In the genomic region with DNA sequence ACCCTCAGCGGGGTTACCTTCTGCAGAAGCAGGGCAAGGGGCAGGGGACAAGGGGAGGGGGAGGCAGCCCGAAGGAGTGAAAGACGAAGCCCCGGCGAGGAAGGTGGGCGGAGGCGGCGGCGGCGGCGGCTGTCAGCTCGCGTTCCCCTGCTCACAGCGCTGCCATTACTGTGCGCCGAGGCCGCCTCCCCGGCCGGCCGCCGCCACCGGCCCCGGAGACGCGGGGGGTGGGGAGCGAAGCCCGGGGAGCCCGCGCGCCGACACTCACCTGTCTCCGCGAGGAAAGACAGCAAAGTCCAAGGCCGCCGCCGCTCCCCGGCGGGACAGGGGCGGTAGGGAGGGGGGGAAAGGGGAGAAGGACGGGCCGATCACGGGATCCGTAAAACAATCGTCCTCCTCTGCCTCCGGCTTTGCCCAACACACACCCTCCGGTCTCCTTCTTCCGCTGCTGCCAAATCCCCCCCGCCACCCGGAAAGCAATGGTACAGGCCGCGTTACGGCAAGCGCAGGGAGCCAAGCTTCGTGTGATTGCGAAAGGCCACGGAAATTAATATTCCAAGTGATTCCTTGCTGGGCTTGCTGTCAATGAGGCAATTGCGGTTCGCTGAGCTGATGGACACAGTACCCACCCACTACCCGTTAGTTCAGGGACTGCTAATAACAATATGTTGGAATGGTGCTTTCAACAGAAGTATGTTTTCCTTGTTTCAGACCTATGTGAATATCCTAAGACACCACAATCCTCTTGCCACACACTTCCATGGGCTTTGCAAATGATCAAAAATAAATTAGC, we compare ENCODE assay signal across 1 cellular context.
TF ChIP-seq lines count a peak whose summit lies in the region.

A gene (minus strand): TSS at position 180 of the 793 bp plus-strand sequence. CDS start 19,024 bp downstream, outside the sequence.

TF ChIP-seq in HepG2, 621 proteins besides CTCF, POLR2A, EP300 and RAD21 (continued from another document and continues in another):
- TF ChIP-seq, protein P1, sequence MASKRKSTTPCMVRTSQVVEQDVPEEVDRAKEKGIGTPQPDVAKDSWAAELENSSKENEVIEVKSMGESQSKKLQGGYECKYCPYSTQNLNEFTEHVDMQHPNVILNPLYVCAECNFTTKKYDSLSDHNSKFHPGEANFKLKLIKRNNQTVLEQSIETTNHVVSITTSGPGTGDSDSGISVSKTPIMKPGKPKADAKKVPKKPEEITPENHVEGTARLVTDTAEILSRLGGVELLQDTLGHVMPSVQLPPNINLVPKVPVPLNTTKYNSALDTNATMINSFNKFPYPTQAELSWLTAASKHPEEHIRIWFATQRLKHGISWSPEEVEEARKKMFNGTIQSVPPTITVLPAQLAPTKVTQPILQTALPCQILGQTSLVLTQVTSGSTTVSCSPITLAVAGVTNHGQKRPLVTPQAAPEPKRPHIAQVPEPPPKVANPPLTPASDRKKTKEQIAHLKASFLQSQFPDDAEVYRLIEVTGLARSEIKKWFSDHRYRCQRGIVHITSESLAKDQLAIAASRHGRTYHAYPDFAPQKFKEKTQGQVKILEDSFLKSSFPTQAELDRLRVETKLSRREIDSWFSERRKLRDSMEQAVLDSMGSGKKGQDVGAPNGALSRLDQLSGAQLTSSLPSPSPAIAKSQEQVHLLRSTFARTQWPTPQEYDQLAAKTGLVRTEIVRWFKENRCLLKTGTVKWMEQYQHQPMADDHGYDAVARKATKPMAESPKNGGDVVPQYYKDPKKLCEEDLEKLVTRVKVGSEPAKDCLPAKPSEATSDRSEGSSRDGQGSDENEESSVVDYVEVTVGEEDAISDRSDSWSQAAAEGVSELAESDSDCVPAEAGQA (IDR thresholded peaks at IDR 0.05; ENCODE audit: low read depth), result no peak
- TF ChIP-seq, protein P1 (CRISPR knock-in tag; IDR thresholded peaks at IDR 0.05; ENCODE audit: borderline replicate concordance), result no peak
- TF ChIP-seq, protein P2, sequence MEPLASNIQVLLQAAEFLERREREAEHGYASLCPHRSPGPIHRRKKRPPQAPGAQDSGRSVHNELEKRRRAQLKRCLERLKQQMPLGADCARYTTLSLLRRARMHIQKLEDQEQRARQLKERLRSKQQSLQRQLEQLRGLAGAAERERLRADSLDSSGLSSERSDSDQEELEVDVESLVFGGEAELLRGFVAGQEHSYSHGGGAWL (CRISPR knock-in tag; IDR thresholded peaks at IDR 0.05), result no peak; the same call in none of the 2 replicates
- TF ChIP-seq TAF1 (CRISPR knock-in tag; IDR thresholded peaks at IDR 0.05) (peak; percentile 56), SOX6 (IDR thresholded peaks at IDR 0.05) (no peak), SOX6 (CRISPR knock-in tag; IDR thresholded peaks at IDR 0.05) (peak; percentile 76), ZBTB7A (CRISPR knock-in tag; IDR thresholded peaks at IDR 0.05) (no peak), HOXD1 (CRISPR knock-in tag; IDR thresholded peaks at IDR 0.05) (0 out of 2 replicates have a peak, but pooled peaks have one; percentile 39), RARA (CRISPR knock-in tag; IDR thresholded peaks at IDR 0.05) (peak; percentile 46), SYNCRIP (IDR thresholded peaks at IDR 0.05; ENCODE audit: insufficient read depth, low read depth, low read length) (no peak), ZFP1 (CRISPR knock-in tag; IDR thresholded peaks at IDR 0.05) (no peak), CENPX (CRISPR knock-in tag; IDR thresholded peaks at IDR 0.05) (no peak), ZNF605 (CRISPR knock-in tag; IDR thresholded peaks at IDR 0.05) (peak; percentile 38; the same call in 1 of the 2 replicates), ATM (IDR thresholded peaks at IDR 0.05; ENCODE audit: borderline replicate concordance) (no peak), PCBP1 (IDR thresholded peaks at IDR 0.05; ENCODE audit: borderline replicate concordance, low read depth, low read length) (no peak), PPARG (CRISPR knock-in tag; conservative IDR thresholded peaks at IDR 0.05) (peak; percentile 27; the same call in 1 of the 2 replicates), ZNF333 (CRISPR knock-in tag; IDR thresholded peaks at IDR 0.05; ENCODE audit: borderline replicate concordance) (no peak), JDP2 (CRISPR knock-in tag; IDR thresholded peaks at IDR 0.05; ENCODE audit: borderline replicate concordance) (no peak), ZKSCAN1 (IDR thresholded peaks at IDR 0.05; ENCODE audit: low read length) (no peak), PRMT3 (CRISPR knock-in tag; IDR thresholded peaks at IDR 0.05; ENCODE audit: borderline replicate concordance, low read depth) (no peak), ZNF432 (CRISPR knock-in tag; IDR thresholded peaks at IDR 0.05; ENCODE audit: borderline replicate concordance) (no peak), TEAD3 (CRISPR knock-in tag; optimal IDR thresholded peaks at IDR 0.05; ENCODE audit: borderline replicate concordance) (peak; percentile 65), DNMT1 (CRISPR knock-in tag; IDR thresholded peaks at IDR 0.05) (no peak; the same call in 1 of the 2 replicates), YEATS2 (CRISPR knock-in tag; IDR thresholded peaks at IDR 0.05; ENCODE audit: borderline replicate concordance) (peak; percentile 89), ZNF672 (CRISPR knock-in tag; IDR thresholded peaks at IDR 0.05) (no peak), CREB1 (IDR thresholded peaks at IDR 0.05) (no peak), CREB1 (CRISPR knock-in tag; IDR thresholded peaks at IDR 0.05) (no peak), NR2F2 (IDR thresholded peaks at IDR 0.05; ENCODE audit: borderline replicate concordance, low read depth) (peak; percentile 35; the same call in 1 of the 2 replicates), MEIS1 (CRISPR knock-in tag; IDR thresholded peaks at IDR 0.05; ENCODE audit: borderline replicate concordance) (no peak)
- TF ChIP-seq, protein P3, sequence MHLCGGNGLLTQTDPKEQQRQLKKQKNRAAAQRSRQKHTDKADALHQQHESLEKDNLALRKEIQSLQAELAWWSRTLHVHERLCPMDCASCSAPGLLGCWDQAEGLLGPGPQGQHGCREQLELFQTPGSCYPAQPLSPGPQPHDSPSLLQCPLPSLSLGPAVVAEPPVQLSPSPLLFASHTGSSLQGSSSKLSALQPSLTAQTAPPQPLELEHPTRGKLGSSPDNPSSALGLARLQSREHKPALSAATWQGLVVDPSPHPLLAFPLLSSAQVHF (CRISPR knock-in tag; IDR thresholded peaks at IDR 0.05), result no peak
- TF ChIP-seq, protein P4, sequence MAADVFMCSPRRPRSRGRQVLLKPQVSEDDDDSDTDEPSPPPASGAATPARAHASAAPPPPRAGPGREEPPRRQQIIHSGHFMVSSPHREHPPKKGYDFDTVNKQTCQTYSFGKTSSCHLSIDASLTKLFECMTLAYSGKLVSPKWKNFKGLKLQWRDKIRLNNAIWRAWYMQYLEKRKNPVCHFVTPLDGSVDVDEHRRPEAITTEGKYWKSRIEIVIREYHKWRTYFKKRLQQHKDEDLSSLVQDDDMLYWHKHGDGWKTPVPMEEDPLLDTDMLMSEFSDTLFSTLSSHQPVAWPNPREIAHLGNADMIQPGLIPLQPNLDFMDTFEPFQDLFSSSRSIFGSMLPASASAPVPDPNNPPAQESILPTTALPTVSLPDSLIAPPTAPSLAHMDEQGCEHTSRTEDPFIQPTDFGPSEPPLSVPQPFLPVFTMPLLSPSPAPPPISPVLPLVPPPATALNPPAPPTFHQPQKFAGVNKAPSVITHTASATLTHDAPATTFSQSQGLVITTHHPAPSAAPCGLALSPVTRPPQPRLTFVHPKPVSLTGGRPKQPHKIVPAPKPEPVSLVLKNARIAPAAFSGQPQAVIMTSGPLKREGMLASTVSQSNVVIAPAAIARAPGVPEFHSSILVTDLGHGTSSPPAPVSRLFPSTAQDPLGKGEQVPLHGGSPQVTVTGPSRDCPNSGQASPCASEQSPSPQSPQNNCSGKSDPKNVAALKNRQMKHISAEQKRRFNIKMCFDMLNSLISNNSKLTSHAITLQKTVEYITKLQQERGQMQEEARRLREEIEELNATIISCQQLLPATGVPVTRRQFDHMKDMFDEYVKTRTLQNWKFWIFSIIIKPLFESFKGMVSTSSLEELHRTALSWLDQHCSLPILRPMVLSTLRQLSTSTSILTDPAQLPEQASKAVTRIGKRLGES (CRISPR knock-in tag; IDR thresholded peaks at IDR 0.05; ENCODE audit: borderline replicate concordance), result no peak
- TF ChIP-seq, protein P5, sequence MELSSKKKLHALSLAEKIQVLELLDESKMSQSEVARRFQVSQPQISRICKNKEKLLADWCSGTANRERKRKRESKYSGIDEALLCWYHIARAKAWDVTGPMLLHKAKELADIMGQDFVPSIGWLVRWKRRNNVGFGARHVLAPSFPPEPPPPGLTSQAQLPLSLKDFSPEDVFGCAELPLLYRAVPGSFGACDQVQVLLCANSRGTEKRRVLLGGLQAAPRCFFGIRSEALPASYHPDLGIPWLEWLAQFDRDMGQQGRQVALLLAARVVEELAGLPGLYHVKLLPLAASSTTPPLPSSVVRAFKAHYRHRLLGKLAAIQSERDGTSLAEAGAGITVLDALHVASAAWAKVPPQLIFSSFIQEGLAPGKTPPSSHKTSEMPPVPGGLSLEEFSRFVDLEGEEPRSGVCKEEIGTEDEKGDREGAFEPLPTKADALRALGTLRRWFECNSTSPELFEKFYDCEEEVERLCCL (CRISPR knock-in tag; IDR thresholded peaks at IDR 0.05; ENCODE audit: borderline replicate concordance), result no peak
- TF ChIP-seq, protein P6, sequence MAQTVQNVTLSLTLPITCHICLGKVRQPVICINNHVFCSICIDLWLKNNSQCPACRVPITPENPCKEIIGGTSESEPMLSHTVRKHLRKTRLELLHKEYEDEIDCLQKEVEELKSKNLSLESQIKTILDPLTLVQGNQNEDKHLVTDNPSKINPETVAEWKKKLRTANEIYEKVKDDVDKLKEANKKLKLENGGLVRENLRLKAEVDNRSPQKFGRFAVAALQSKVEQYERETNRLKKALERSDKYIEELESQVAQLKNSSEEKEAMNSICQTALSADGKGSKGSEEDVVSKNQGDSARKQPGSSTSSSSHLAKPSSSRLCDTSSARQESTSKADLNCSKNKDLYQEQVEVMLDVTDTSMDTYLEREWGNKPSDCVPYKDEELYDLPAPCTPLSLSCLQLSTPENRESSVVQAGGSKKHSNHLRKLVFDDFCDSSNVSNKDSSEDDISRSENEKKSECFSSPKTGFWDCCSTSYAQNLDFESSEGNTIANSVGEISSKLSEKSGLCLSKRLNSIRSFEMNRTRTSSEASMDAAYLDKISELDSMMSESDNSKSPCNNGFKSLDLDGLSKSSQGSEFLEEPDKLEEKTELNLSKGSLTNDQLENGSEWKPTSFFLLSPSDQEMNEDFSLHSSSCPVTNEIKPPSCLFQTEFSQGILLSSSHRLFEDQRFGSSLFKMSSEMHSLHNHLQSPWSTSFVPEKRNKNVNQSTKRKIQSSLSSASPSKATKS (CRISPR knock-in tag; IDR thresholded peaks at IDR 0.05), result no peak
- TF ChIP-seq, protein P7, sequence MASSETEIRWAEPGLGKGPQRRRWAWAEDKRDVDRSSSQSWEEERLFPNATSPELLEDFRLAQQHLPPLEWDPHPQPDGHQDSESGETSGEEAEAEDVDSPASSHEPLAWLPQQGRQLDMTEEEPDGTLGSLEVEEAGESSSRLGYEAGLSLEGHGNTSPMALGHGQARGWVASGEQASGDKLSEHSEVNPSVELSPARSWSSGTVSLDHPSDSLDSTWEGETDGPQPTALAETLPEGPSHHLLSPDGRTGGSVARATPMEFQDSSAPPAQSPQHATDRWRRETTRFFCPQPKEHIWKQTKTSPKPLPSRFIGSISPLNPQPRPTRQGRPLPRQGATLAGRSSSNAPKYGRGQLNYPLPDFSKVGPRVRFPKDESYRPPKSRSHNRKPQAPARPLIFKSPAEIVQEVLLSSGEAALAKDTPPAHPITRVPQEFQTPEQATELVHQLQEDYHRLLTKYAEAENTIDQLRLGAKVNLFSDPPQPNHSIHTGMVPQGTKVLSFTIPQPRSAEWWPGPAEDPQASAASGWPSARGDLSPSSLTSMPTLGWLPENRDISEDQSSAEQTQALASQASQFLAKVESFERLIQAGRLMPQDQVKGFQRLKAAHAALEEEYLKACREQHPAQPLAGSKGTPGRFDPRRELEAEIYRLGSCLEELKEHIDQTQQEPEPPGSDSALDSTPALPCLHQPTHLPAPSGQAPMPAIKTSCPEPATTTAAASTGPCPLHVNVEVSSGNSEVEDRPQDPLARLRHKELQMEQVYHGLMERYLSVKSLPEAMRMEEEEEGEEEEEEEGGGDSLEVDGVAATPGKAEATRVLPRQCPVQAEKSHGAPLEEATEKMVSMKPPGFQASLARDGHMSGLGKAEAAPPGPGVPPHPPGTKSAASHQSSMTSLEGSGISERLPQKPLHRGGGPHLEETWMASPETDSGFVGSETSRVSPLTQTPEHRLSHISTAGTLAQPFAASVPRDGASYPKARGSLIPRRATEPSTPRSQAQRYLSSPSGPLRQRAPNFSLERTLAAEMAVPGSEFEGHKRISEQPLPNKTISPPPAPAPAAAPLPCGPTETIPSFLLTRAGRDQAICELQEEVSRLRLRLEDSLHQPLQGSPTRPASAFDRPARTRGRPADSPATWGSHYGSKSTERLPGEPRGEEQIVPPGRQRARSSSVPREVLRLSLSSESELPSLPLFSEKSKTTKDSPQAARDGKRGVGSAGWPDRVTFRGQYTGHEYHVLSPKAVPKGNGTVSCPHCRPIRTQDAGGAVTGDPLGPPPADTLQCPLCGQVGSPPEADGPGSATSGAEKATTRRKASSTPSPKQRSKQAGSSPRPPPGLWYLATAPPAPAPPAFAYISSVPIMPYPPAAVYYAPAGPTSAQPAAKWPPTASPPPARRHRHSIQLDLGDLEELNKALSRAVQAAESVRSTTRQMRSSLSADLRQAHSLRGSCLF (CRISPR knock-in tag; IDR thresholded peaks at IDR 0.05; ENCODE audit: borderline replicate concordance), result no peak
